Comparison of ENCODE assay signal across 1 cellular context in genomic region chr14:99232406-99233214, GRCh38.
TF ChIP-seq lines count a peak whose summit lies in the region.

No MANE protein-coding gene starts in this region.

TF ChIP-seq in HepG2, 621 proteins besides CTCF, POLR2A, EP300 and RAD21:
- TF ChIP-seq, protein P1, sequence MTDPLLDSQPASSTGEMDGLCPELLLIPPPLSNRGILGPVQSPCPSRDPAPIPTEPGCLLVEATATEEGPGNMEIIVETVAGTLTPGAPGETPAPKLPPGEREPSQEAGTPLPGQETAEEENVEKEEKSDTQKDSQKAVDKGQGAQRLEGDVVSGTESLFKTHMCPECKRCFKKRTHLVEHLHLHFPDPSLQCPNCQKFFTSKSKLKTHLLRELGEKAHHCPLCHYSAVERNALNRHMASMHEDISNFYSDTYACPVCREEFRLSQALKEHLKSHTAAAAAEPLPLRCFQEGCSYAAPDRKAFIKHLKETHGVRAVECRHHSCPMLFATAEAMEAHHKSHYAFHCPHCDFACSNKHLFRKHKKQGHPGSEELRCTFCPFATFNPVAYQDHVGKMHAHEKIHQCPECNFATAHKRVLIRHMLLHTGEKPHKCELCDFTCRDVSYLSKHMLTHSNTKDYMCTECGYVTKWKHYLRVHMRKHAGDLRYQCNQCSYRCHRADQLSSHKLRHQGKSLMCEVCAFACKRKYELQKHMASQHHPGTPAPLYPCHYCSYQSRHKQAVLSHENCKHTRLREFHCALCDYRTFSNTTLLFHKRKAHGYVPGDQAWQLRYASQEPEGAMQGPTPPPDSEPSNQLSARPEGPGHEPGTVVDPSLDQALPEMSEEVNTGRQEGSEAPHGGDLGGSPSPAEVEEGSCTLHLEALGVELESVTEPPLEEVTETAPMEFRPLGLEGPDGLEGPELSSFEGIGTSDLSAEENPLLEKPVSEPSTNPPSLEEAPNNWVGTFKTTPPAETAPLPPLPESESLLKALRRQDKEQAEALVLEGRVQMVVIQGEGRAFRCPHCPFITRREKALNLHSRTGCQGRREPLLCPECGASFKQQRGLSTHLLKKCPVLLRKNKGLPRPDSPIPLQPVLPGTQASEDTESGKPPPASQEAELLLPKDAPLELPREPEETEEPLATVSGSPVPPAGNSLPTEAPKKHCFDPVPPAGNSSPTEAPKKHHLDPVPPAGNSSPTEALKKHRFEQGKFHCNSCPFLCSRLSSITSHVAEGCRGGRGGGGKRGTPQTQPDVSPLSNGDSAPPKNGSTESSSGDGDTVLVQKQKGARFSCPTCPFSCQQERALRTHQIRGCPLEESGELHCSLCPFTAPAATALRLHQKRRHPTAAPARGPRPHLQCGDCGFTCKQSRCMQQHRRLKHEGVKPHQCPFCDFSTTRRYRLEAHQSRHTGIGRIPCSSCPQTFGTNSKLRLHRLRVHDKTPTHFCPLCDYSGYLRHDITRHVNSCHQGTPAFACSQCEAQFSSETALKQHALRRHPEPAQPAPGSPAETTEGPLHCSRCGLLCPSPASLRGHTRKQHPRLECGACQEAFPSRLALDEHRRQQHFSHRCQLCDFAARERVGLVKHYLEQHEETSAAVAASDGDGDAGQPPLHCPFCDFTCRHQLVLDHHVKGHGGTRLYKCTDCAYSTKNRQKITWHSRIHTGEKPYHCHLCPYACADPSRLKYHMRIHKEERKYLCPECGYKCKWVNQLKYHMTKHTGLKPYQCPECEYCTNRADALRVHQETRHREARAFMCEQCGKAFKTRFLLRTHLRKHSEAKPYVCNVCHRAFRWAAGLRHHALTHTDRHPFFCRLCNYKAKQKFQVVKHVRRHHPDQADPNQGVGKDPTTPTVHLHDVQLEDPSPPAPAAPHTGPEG (CRISPR knock-in tag; IDR thresholded peaks at IDR 0.05) = no peak
- peak; percentile 24; the same call in 1 of the 2 replicates for TF ChIP-seq ZNF629 (CRISPR knock-in tag; conservative IDR thresholded peaks at IDR 0.05)
- TF ChIP-seq ZNF878 (CRISPR knock-in tag; IDR thresholded peaks at IDR 0.05) = no peak
- TF ChIP-seq HOXA3 (CRISPR knock-in tag; IDR thresholded peaks at IDR 0.05) = no peak
- no peak for TF ChIP-seq ZNF546 (CRISPR knock-in tag; conservative IDR thresholded peaks at IDR 0.05)
- no peak for TF ChIP-seq HDAC6 (IDR thresholded peaks at IDR 0.05; ENCODE audit: low read depth, low read length)
